8 cellular contexts compared by ENCODE assay signal in genomic region chr1:30719406-30720270, GRCh38. TPM values are rescaled to one million over a fixed set of nuclear protein-coding genes. Genes with fewer than 3 reads are reported as not detected.
A peak's percentile ranks its signal among the peaks of the same experiment; 100 is the strongest.
DNase-seq lines count a peak whose midpoint lies in the region; ATAC-seq and TF ChIP-seq lines count a peak whose summit lies in the region.

No MANE protein-coding gene starts in this region.

- H3K9me3 Mint-ChIP-seq in activated CD4-positive, alpha-beta T cell treated with anti-CD3 and anti-CD28 coated beads, Interleukin-2, amount 10 ng/mL, durations not matched to agents 7 days and 5 days = peaks cover 9% of the 10 kb centered on the region
- no peaks in the 10 kb centered on the region for H3K9me3 Mint-ChIP-seq in endothelial cell (ENCODE audit: unreplicated experiment)

- intact Hi-C loops in ovary (cut with DNase I) = loop anchor here (2.0 to 10.0 kb wide), 5 partner anchors 55 to 195 kb away; no protein-coding TSS in a partner anchor

- TF ChIP-seq CTCF in endothelial cell (IDR thresholded peaks at IDR 0.05; ENCODE audit: unreplicated experiment) (peak; percentile 37), ovary (IDR thresholded peaks at IDR 0.05) (no peak)

- POLR2A ChIA-PET in activated CD4-positive, alpha-beta T cell treated with anti-CD3 and anti-CD28 coated beads, Interleukin-2, amount 10 ng/mL, durations not matched to agents 7 days and 5 days (lab: Charles Lee) = interaction anchor here (1.6 kb wide), 1 partner anchor 60 kb away, joined by 10 read pairs; no protein-coding TSS in a partner anchor

- no peaks in the 10 kb centered on the region for H3K9me3 ChIP-seq in ovary

- no peaks in the 10 kb centered on the region for H3K27me3 ChIP-seq in ovary

- no peak for TF ChIP-seq EP300 in ovary (IDR thresholded peaks at IDR 0.05)

- no peaks in the 10 kb centered on the region for H3K36me3 ChIP-seq in ovary

- H3K27ac ChIP-seq in ovary = peak overlapping the region; percentile 98 to 100

- DNase-seq in activated CD4-positive, alpha-beta T cell treated with anti-CD3 and anti-CD28 coated beads, Interleukin-2, amount 10 ng/mL, durations not matched to agents 7 days and 5 days = no peak
- DNase-seq in activated CD4-positive, alpha-beta T cell treated with anti-CD3 and anti-CD28 coated beads for 1 hour = no peak
- DNase-seq in RPMI8226 (peak; percentile 78), endothelial cell (ENCODE audit: low spot score) (no peak), ovary (peak in 4 of 5 donors; percentile 30 to 61 (median 53)), NCI-H526 treated with DMSO at 0.1 percent for 48 hours (lab: John Stamatoyannopoulos, UW) (no peak)

- 25 to 35% (median 32%) methylated on average over 15 to 21 of the region's 21 CpGs for WGBS in ovary, 3 donors

- no peaks in the 10 kb centered on the region for H3K27me3 Mint-ChIP-seq in activated CD4-positive, alpha-beta T cell treated with anti-CD3 and anti-CD28 coated beads, Interleukin-2, amount 10 ng/mL, durations not matched to agents 7 days and 5 days
- H3K27me3 Mint-ChIP-seq in endothelial cell (ENCODE audit: unreplicated experiment) = peaks cover 8% of the 10 kb centered on the region

- no peak for TF ChIP-seq POLR2A in ovary (IDR thresholded peaks at IDR 0.05)

- peaks cover 1% of the 10 kb centered on the region for H3K4me1 ChIP-seq in ovary (ENCODE audit: insufficient read depth)

- CTCF ChIA-PET in activated CD4-positive, alpha-beta T cell treated with anti-CD3 and anti-CD28 coated beads, Interleukin-2, amount 10 ng/mL, durations not matched to agents 7 days and 5 days (lab: Charles Lee) = interaction anchor here (0.8 to 4.7 kb wide), 33 partner anchors 10 to 232 kb away, joined by 3 to 75 read pairs (median 6); partner anchors contain the start of gene LAPTM5

- H3K27ac Mint-ChIP-seq in activated CD4-positive, alpha-beta T cell treated with anti-CD3 and anti-CD28 coated beads, Interleukin-2, amount 10 ng/mL, durations not matched to agents 7 days and 5 days = peak overlapping the region; percentile 98
- H3K27ac Mint-ChIP-seq in endothelial cell (ENCODE audit: unreplicated experiment) = peak overlapping the region; percentile 13

- no peaks in the 10 kb centered on the region for H3K36me3 Mint-ChIP-seq in activated CD4-positive, alpha-beta T cell treated with anti-CD3 and anti-CD28 coated beads, Interleukin-2, amount 10 ng/mL, durations not matched to agents 7 days and 5 days (ENCODE audit: low read depth)
- H3K36me3 Mint-ChIP-seq in endothelial cell (ENCODE audit: low read depth, unreplicated experiment) = peaks cover 4% of the 10 kb centered on the region

- H3K4me3 ChIP-seq in ovary = peak overlapping the region; percentile 58

- no peak for ATAC-seq in HG03135 (IDR thresholded peaks at IDR 0.05; ENCODE audit: unreplicated experiment)
- ATAC-seq in GM21786 (IDR thresholded peaks at IDR 0.05; ENCODE audit: unreplicated experiment) = no peak

- peaks cover 22% of the 10 kb centered on the region for H3K4me1 Mint-ChIP-seq in activated CD4-positive, alpha-beta T cell treated with anti-CD3 and anti-CD28 coated beads, Interleukin-2, amount 10 ng/mL, durations not matched to agents 7 days and 5 days
- no peaks in the 10 kb centered on the region for H3K4me1 Mint-ChIP-seq in endothelial cell (ENCODE audit: unreplicated experiment)

- H3K4me3 Mint-ChIP-seq in activated CD4-positive, alpha-beta T cell treated with anti-CD3 and anti-CD28 coated beads, Interleukin-2, amount 10 ng/mL, durations not matched to agents 7 days and 5 days = peak overlapping the region; percentile 81
- H3K4me3 Mint-ChIP-seq in endothelial cell (ENCODE audit: unreplicated experiment) = peak overlapping the region; percentile 21

RNA-seq across cellular contexts. Expression of gene MATN1, which starts 3.7 kb away (rescaled TPM):
- total RNA-seq in activated CD4-positive, alpha-beta T cell treated with anti-CD3 and anti-CD28 coated beads, Interleukin-2, amount 10 ng/mL, durations not matched to agents 7 days and 5 days = not detected
- total RNA-seq in endothelial cell (ENCODE audit: unreplicated experiment) (1.7 TPM), ovary (under 1 TPM; 0.20 to 0.95 (median 0.51) TPM)
- polyA plus RNA-seq in ovary = under 1 TPM; 0.10 to 0.52 TPM

RNA-seq across cellular contexts. Expression of gene LAPTM5, which starts 37.9 kb away (rescaled TPM):
- 100 to 1,000 TPM; 481 to 584 TPM for total RNA-seq in activated CD4-positive, alpha-beta T cell treated with anti-CD3 and anti-CD28 coated beads, Interleukin-2, amount 10 ng/mL, durations not matched to agents 7 days and 5 days
- total RNA-seq in endothelial cell (ENCODE audit: unreplicated experiment) (80.5 TPM), ovary (10 to 100 TPM; 15.3 to 57.3 (median 20.3) TPM)
- 100 to 1,000 TPM in 1 of 2 donors, 10 to 100 TPM in 1; 20.2 to 103 TPM for polyA plus RNA-seq in ovary

Comparison
In these comparisons a context has a peak if more than half of its experiments do, and no peak if none do; other contexts are left out.
1. DNase-seq: peak in RPMI8226 (single experiment) and ovary (4 of 5); none in activated CD4-positive, alpha-beta T cell treated with anti-CD3 and anti-CD28 coated beads, Interleukin-2, amount 10 ng/mL, durations not matched to agents 7 days and 5 days (single experiment), activated CD4-positive, alpha-beta T cell treated with anti-CD3 and anti-CD28 coated beads for 1 hour (single experiment), endothelial cell (single experiment) and NCI-H526 treated with DMSO at 0.1 percent for 48 hours (single experiment).